Comparison of ENCODE assay signal across 21 cellular contexts in genomic region chr3:104519468-104519867, GRCh38.
DNase-seq lines count a peak whose midpoint lies in the region; ATAC-seq, FAIRE-seq and TF ChIP-seq lines count a peak whose summit lies in the region.
"Had no signal": no experiment of that assay in that cellular context is flagged by ENCODE, and none has a peak within 500 bp of the region (broad histone marks: within the 10 kb centered on the region; RNA-seq: fewer than 3 reads in every experiment).

No MANE protein-coding gene starts in this region.

- no peak overlapping the region for H2AFZ ChIP-seq in MM.1S (ENCODE audit: low read length)

- H3K27ac ChIP-seq in MM.1S (ENCODE audit: low read length): peak overlapping the region; percentile 48; the same call in 1 of the 2 replicates
- no peak overlapping the region for H3K27ac ChIP-seq in endodermal cell (ENCODE audit: low read depth, low read length)
- H3K27ac ChIP-seq: parathyroid adenoma, SJSA1 had no signal

- peaks cover 15% of the 10 kb centered on the region for H3K4me1 Mint-ChIP-seq in endodermal cell
- H3K4me1 Mint-ChIP-seq: activated naive CD8-positive, alpha-beta T cell treated with anti-CD3 and anti-CD28 coated beads for 36 hours; naive thymus-derived CD4-positive, alpha-beta T cell; stimulated activated naive CD8-positive, alpha-beta T cell treated with anti-CD3 and anti-CD28 coated beads, Interleukin-15, amount 100 ng/mL, for 72 hours had no signal

- H3K9me3 ChIP-seq in MM.1S (replicated peaks; ENCODE audit: insufficient read depth, low read length) (no peaks in the 10 kb centered on the region), endodermal cell (ENCODE audit: control insufficient read depth, low read length) (no peaks in the 10 kb centered on the region)
- H3K9me3 ChIP-seq: SJSA1 had no signal

- H4K20me1 ChIP-seq in MM.1S (ENCODE audit: insufficient read depth, low read length): no peaks in the 10 kb centered on the region

- H3K4me1 ChIP-seq in MM.1S (ENCODE audit: low read length) (peaks cover 21% of the 10 kb centered on the region), endodermal cell (ENCODE audit: control insufficient read depth, insufficient read depth, low read length) (no peaks in the 10 kb centered on the region)
- H3K4me1 ChIP-seq: parathyroid adenoma, SJSA1 had no signal

- H3K79me2 ChIP-seq in MM.1S (ENCODE audit: low read length): peaks cover 2% of the 10 kb centered on the region; the same call in 1 of the 2 replicates
- H3K79me2 ChIP-seq: parathyroid adenoma had no signal

- peak overlapping the region; percentile 25; the same call in 1 of the 2 replicates for H3K4me3 ChIP-seq in MM.1S (ENCODE audit: low read length)
- no peak overlapping the region for H3K4me3 ChIP-seq in endodermal cell (ENCODE audit: low read length)
- H3K4me3 ChIP-seq: SJSA1 had no signal

- no peaks in the 10 kb centered on the region for H3K27me3 ChIP-seq in MM.1S (replicated peaks; ENCODE audit: insufficient read depth, low read length)
- no peaks in the 10 kb centered on the region for H3K27me3 ChIP-seq in endodermal cell (ENCODE audit: control insufficient read depth, insufficient read depth, low read length, poor library complexity, severe bottlenecking)
- H3K27me3 ChIP-seq: SJSA1 had no signal

- no peaks in the 10 kb centered on the region for H3K27me3 Mint-ChIP-seq in endodermal cell (ENCODE audit: insufficient read depth)
- H3K27me3 Mint-ChIP-seq: activated naive CD8-positive, alpha-beta T cell treated with anti-CD3 and anti-CD28 coated beads for 36 hours; type B pancreatic cell had no signal

- peaks cover 3% of the 10 kb centered on the region for H3K36me3 Mint-ChIP-seq in endodermal cell (ENCODE audit: low read depth)
- H3K36me3 Mint-ChIP-seq: activated naive CD8-positive, alpha-beta T cell treated with anti-CD3 and anti-CD28 coated beads for 36 hours; naive thymus-derived CD4-positive, alpha-beta T cell; type B pancreatic cell had no signal

- H3F3A ChIP-seq in MM.1S (ENCODE audit: insufficient read depth, low read length): peaks cover 14% of the 10 kb centered on the region

- TF ChIP-seq POLR2A in GM12892 (IDR thresholded peaks at IDR 0.05; ENCODE audit: low read depth, low read length) (no peak), GM18505 (IDR thresholded peaks at IDR 0.05; ENCODE audit: borderline replicate concordance, extremely low read depth, insufficient read depth, insufficient read length) (no peak)

- H3K4me2 ChIP-seq in MM.1S (ENCODE audit: low read depth, low read length): peak overlapping the region; percentile 55

- WGBS in endodermal cell (ENCODE audit: insufficient coverage in 1 of 2, insufficient read length in 1 of 2), 2 experiments: 44 to 60% methylated on average over 1 to 3 of the region's 3 CpGs

- peak; percentile 51 for FAIRE-seq in GM12892 (lab: Jason Lieb, UNC)
- FAIRE-seq in GM19239 (lab: Jason Lieb, UNC): no peak

- DNase-seq in GM12892 (ENCODE audit: insufficient read length) (no peak), MM.1S (no peak), endodermal cell (peak; percentile 52), pons (ENCODE audit: low spot score) (peak; percentile 44), GM19239 (ENCODE audit: insufficient read length, low spot score) (no peak), HuH-7.5 (ENCODE audit: low spot score) (no peak), GM13976 (ENCODE audit: low spot score) (no peak)
- DNase-seq: activated CD4-positive, CD25-positive, alpha-beta regulatory T cell treated with anti-CD3 and anti-CD28 coated beads, Interleukin-2, amount 50 U/mL, for 72 hours; activated naive CD8-positive, alpha-beta T cell treated with anti-CD3 and anti-CD28 coated beads for 36 hours; EL; glutamatergic neuron; islet precursor cell; naive thymus-derived CD4-positive, alpha-beta T cell; NCI-H1436; stimulated activated naive CD8-positive, alpha-beta T cell treated with anti-CD3 and anti-CD28 coated beads, Interleukin-15, amount 100 ng/mL, for 72 hours had no signal

- ATAC-seq in GM18505 (IDR thresholded peaks at IDR 0.05; ENCODE audit: unreplicated experiment): no peak
- ATAC-seq: naive thymus-derived CD4-positive, alpha-beta T cell; Panc1; stimulated activated naive CD8-positive, alpha-beta T cell treated with anti-CD3 and anti-CD28 coated beads, Interleukin-15, amount 100 ng/mL, for 72 hours had no signal

- TF ChIP-seq CTCF in MM.1S (IDR thresholded peaks at IDR 0.05; ENCODE audit: low read length) (no peak), endodermal cell (conservative IDR thresholded peaks at IDR 0.05) (no peak), GM13976 (IDR thresholded peaks at IDR 0.05; ENCODE audit: borderline replicate concordance, control extremely low read depth, extremely low read depth, insufficient read depth, missing control alignments) (no peak)

- in situ Hi-C loops in GM13976 (cut with MboI; ENCODE audit: low sequenced_read_pairs, unreplicated experiment): no loop called here

- H3K9me3 Mint-ChIP-seq in endodermal cell: peaks cover 6% of the 10 kb centered on the region
- H3K9me3 Mint-ChIP-seq: stimulated activated naive CD8-positive, alpha-beta T cell treated with anti-CD3 and anti-CD28 coated beads, Interleukin-15, amount 100 ng/mL, for 72 hours; T-helper 2 cell treated with Interferon-gamma antibody and Interleukin-4, amounts not matched to agents 5 μg/mL and 100 μg/mL, for 36 hours had no signal

- H3K36me3 ChIP-seq in MM.1S (replicated peaks; ENCODE audit: insufficient read depth, low read length) (no peaks in the 10 kb centered on the region), endodermal cell (ENCODE audit: control insufficient read depth, insufficient read depth, low read length) (no peaks in the 10 kb centered on the region)
- H3K36me3 ChIP-seq: SJSA1 had no signal

- peak overlapping the region; percentile 4 for H3K4me3 Mint-ChIP-seq in endodermal cell
- H3K4me3 Mint-ChIP-seq: activated naive CD8-positive, alpha-beta T cell treated with anti-CD3 and anti-CD28 coated beads for 36 hours; naive thymus-derived CD4-positive, alpha-beta T cell; stimulated activated naive CD8-positive, alpha-beta T cell treated with anti-CD3 and anti-CD28 coated beads, Interleukin-15, amount 100 ng/mL, for 72 hours; T-helper 2 cell treated with Interferon-gamma antibody and Interleukin-4, amounts not matched to agents 5 μg/mL and 100 μg/mL, for 36 hours had no signal

- peak overlapping the region; percentile 64 for H3K27ac Mint-ChIP-seq in endodermal cell
- H3K27ac Mint-ChIP-seq: activated naive CD8-positive, alpha-beta T cell treated with anti-CD3 and anti-CD28 coated beads for 36 hours; naive thymus-derived CD4-positive, alpha-beta T cell; T-helper 2 cell treated with Interferon-gamma antibody and Interleukin-4, amounts not matched to agents 5 μg/mL and 100 μg/mL, for 36 hours; type B pancreatic cell had no signal

- H3K9me2 ChIP-seq in MM.1S (replicated peaks; ENCODE audit: insufficient read depth, low read length): no peaks in the 10 kb centered on the region

- H3K9ac ChIP-seq in MM.1S (ENCODE audit: low read length) (peak overlapping the region; percentile 44; the same call in 1 of the 2 replicates), endodermal cell (ENCODE audit: extremely low read depth, low read length, poor library complexity, severe bottlenecking) (no peak overlapping the region)
- H3K9ac ChIP-seq: parathyroid adenoma had no signal

Comparison
In these comparisons a context has a peak if more than half of its experiments do, and no peak if none do; other contexts are left out.
1. DNase-seq: peak in endodermal cell (single experiment) and pons (single experiment); none in GM12892 (single experiment), MM.1S (single experiment), GM19239 (single experiment), HuH-7.5 (single experiment) and GM13976 (single experiment).